ENCODE assay signal across 2 cellular contexts in genomic region chr2:62198237-62198633, GRCh38.
TF ChIP-seq lines count a peak whose summit lies in the region.

No MANE protein-coding gene starts in this region.

TF ChIP-seq in SK-N-SH, 30 proteins besides CTCF, POLR2A, EP300 and RAD21 (continued from another document):
- TF ChIP-seq IRF3 (IDR thresholded peaks at IDR 0.05; ENCODE audit: low read depth, low read length) = no peak
TF ChIP-seq in SK-N-SH: peak in this region for 0.

TF ChIP-seq in SK-N-SH treated with all-trans-retinoic acid at 6 μM for 48 hours, 23 proteins besides CTCF, POLR2A, EP300 and RAD21 (continued from another document):
- TF ChIP-seq TOX (CRISPR knock-in tag; IDR thresholded peaks at IDR 0.05; ENCODE audit: borderline replicate concordance) (no peak), POU6F1 (CRISPR knock-in tag; IDR thresholded peaks at IDR 0.05; ENCODE audit: borderline replicate concordance, low read depth) (no peak), TCF4 (CRISPR knock-in tag; IDR thresholded peaks at IDR 0.05; ENCODE audit: borderline replicate concordance) (no peak), ZFP3 (CRISPR knock-in tag; IDR thresholded peaks at IDR 0.05) (no peak), RARB (CRISPR knock-in tag; IDR thresholded peaks at IDR 0.05) (no peak), ZNF70 (CRISPR knock-in tag; IDR thresholded peaks at IDR 0.05) (no peak), CREB5 (CRISPR knock-in tag; IDR thresholded peaks at IDR 0.05; ENCODE audit: low read depth) (no peak), ZFP30 (CRISPR knock-in tag; IDR thresholded peaks at IDR 0.05) (no peak), ZNF8 (CRISPR knock-in tag; IDR thresholded peaks at IDR 0.05) (no peak), CSRNP3 (CRISPR knock-in tag; IDR thresholded peaks at IDR 0.05) (no peak), ZC3H10 (CRISPR knock-in tag; IDR thresholded peaks at IDR 0.05) (no peak)
